ENCODE assay signal across 1 cellular context in the genomic region with DNA sequence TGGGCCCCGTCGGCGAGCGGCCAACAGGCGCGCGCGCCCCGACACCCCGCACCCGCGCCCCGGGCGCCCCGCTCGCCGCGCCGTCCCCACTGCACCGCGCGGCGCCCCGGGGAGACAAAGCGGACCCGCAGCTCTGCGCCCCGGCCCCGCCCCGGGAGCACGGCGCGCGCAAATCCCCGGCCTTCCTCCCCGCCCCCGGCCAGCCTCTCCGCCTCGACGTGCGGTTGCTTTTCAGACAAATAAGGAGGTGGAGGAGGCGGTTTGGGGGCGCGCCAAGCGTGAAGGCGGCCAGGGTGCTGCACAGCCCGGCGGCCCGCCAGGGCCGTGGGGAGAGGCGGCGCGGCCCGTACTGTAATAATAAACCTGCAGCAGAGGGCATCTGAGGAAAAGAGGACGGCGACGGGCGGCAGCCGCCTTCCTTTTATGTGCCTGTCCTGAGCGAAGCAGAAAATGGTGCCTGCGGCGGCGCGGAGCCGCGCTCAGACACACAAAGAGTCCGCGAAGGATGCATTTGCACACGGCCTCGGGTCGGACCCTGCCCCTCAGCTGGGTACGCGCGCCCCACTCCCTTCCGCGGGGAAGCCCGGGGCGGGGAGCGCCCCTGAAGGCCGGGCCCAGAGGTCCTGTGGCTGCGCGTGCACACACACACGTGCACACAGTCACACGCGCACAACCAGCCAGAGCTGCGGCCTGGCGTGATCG.
TF ChIP-seq lines count a peak whose summit lies in the region.

No MANE protein-coding gene starts in this region.

TF ChIP-seq in HepG2, 621 proteins besides CTCF, POLR2A, EP300 and RAD21 (continued from another document):
- TF ChIP-seq, protein P1, sequence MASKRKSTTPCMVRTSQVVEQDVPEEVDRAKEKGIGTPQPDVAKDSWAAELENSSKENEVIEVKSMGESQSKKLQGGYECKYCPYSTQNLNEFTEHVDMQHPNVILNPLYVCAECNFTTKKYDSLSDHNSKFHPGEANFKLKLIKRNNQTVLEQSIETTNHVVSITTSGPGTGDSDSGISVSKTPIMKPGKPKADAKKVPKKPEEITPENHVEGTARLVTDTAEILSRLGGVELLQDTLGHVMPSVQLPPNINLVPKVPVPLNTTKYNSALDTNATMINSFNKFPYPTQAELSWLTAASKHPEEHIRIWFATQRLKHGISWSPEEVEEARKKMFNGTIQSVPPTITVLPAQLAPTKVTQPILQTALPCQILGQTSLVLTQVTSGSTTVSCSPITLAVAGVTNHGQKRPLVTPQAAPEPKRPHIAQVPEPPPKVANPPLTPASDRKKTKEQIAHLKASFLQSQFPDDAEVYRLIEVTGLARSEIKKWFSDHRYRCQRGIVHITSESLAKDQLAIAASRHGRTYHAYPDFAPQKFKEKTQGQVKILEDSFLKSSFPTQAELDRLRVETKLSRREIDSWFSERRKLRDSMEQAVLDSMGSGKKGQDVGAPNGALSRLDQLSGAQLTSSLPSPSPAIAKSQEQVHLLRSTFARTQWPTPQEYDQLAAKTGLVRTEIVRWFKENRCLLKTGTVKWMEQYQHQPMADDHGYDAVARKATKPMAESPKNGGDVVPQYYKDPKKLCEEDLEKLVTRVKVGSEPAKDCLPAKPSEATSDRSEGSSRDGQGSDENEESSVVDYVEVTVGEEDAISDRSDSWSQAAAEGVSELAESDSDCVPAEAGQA (IDR thresholded peaks at IDR 0.05; ENCODE audit: low read depth), result no peak
- TF ChIP-seq, protein P1 (CRISPR knock-in tag; IDR thresholded peaks at IDR 0.05; ENCODE audit: borderline replicate concordance), result no peak
- TF ChIP-seq ZNF331 (CRISPR knock-in tag; IDR thresholded peaks at IDR 0.05) (peak; percentile 19; the same call in 1 of the 2 replicates), KDM2A (CRISPR knock-in tag; IDR thresholded peaks at IDR 0.05; ENCODE audit: borderline replicate concordance, low read depth) (peak; percentile 83), CHCHD3 (CRISPR knock-in tag; IDR thresholded peaks at IDR 0.05) (no peak), MED13 (CRISPR knock-in tag; IDR thresholded peaks at IDR 0.05) (no peak), HNRNPH1 (optimal IDR thresholded peaks at IDR 0.05; ENCODE audit: low read depth, low read length) (no peak), ZNF597 (CRISPR knock-in tag; IDR thresholded peaks at IDR 0.05) (no peak), YY1 (IDR thresholded peaks at IDR 0.05; ENCODE audit: insufficient read depth, insufficient replicate concordance, low read depth, low read length) (peak; percentile 70), HINFP (CRISPR knock-in tag; IDR thresholded peaks at IDR 0.05; ENCODE audit: low read depth) (no peak), MXD4 (CRISPR knock-in tag; IDR thresholded peaks at IDR 0.05) (peak; percentile 52; the same call in 1 of the 2 replicates), SKI (IDR thresholded peaks at IDR 0.05; ENCODE audit: partially characterized antibody) (peak; percentile 47)
- TF ChIP-seq, protein P2, sequence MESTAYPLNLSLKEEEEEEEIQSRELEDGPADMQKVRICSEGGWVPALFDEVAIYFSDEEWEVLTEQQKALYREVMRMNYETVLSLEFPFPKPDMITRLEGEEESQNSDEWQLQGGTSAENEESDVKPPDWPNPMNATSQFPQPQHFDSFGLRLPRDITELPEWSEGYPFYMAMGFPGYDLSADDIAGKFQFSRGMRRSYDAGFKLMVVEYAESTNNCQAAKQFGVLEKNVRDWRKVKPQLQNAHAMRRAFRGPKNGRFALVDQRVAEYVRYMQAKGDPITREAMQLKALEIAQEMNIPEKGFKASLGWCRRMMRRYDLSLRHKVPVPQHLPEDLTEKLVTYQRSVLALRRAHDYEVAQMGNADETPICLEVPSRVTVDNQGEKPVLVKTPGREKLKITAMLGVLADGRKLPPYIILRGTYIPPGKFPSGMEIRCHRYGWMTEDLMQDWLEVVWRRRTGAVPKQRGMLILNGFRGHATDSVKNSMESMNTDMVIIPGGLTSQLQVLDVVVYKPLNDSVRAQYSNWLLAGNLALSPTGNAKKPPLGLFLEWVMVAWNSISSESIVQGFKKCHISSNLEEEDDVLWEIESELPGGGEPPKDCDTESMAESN (CRISPR knock-in tag; conservative IDR thresholded peaks at IDR 0.05), result peak; percentile 42; the same call in 1 of the 2 replicates
- TF ChIP-seq, protein P3, sequence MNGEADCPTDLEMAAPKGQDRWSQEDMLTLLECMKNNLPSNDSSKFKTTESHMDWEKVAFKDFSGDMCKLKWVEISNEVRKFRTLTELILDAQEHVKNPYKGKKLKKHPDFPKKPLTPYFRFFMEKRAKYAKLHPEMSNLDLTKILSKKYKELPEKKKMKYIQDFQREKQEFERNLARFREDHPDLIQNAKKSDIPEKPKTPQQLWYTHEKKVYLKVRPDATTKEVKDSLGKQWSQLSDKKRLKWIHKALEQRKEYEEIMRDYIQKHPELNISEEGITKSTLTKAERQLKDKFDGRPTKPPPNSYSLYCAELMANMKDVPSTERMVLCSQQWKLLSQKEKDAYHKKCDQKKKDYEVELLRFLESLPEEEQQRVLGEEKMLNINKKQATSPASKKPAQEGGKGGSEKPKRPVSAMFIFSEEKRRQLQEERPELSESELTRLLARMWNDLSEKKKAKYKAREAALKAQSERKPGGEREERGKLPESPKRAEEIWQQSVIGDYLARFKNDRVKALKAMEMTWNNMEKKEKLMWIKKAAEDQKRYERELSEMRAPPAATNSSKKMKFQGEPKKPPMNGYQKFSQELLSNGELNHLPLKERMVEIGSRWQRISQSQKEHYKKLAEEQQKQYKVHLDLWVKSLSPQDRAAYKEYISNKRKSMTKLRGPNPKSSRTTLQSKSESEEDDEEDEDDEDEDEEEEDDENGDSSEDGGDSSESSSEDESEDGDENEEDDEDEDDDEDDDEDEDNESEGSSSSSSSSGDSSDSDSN (CRISPR knock-in tag; IDR thresholded peaks at IDR 0.05), result peak; percentile 61; the same call in 1 of the 2 replicates
- TF ChIP-seq, protein P4, sequence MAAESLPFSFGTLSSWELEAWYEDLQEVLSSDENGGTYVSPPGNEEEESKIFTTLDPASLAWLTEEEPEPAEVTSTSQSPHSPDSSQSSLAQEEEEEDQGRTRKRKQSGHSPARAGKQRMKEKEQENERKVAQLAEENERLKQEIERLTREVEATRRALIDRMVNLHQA (CRISPR knock-in tag; IDR thresholded peaks at IDR 0.05), result no peak
